15 cellular contexts compared by ENCODE assay signal in genomic region chr20:55057779-55058415, GRCh38.
DNase-seq lines count a peak whose midpoint lies in the region; FAIRE-seq and TF ChIP-seq lines count a peak whose summit lies in the region.
"Had no signal": no experiment of that assay in that cellular context is flagged by ENCODE, and none has a peak within 500 bp of the region (broad histone marks: within the 10 kb centered on the region; RNA-seq: fewer than 3 reads in every experiment).

No MANE protein-coding gene starts in this region.

- no peaks in the 10 kb centered on the region for H3K9me3 ChIP-seq in OCI-LY3 (ENCODE audit: insufficient read depth, low read length)
- no peaks in the 10 kb centered on the region for H3K9me3 ChIP-seq in neural progenitor cell (ENCODE audit: low read depth)
- no peaks in the 10 kb centered on the region for H3K9me3 ChIP-seq in tibial artery
- H3K9me3 ChIP-seq: thyroid gland had no signal

- H3K27me3 Mint-ChIP-seq in HFFc6 (ENCODE audit: insufficient read depth), result no peaks in the 10 kb centered on the region
- no peaks in the 10 kb centered on the region for H3K27me3 Mint-ChIP-seq in neural progenitor cell (ENCODE audit: insufficient read depth, low read depth)
- H3K27me3 Mint-ChIP-seq: activated CD4-positive, alpha-beta memory T cell treated with anti-CD3 and anti-CD28 coated beads, Interleukin-2, amount 10 ng/mL, durations not matched to agents 7 days and 5 days had no signal

- H3K4me1 Mint-ChIP-seq in HFFc6 (ENCODE audit: low read depth), result no peaks in the 10 kb centered on the region
- H3K4me1 Mint-ChIP-seq in neural progenitor cell, result no peaks in the 10 kb centered on the region
- H3K4me1 Mint-ChIP-seq: activated CD4-positive, alpha-beta memory T cell treated with anti-CD3 and anti-CD28 coated beads, Interleukin-2, amount 10 ng/mL, durations not matched to agents 7 days and 5 days; naive thymus-derived CD4-positive, alpha-beta T cell had no signal

- H4K20me1 ChIP-seq in OCI-LY3 (ENCODE audit: insufficient read depth, low read length) (no peaks in the 10 kb centered on the region), neural progenitor cell (ENCODE audit: low read depth) (no peaks in the 10 kb centered on the region)

- H3K4me3 ChIP-seq in OCI-LY3 (ENCODE audit: low read length) (0 out of 2 replicates have a peak overlapping the region, but pooled peaks have one; percentile 2), epithelial cell of proximal tubule (ENCODE audit: low read depth, low read length) (no peak overlapping the region), neural progenitor cell (no peak overlapping the region), tibial artery (no peak overlapping the region)
- H3K4me3 ChIP-seq: GM23248, thyroid gland had no signal

- H3K27ac ChIP-seq in OCI-LY3 (ENCODE audit: low read length) (peak overlapping the region; percentile 40), neural progenitor cell (no peak overlapping the region), tibial artery (no peak overlapping the region)
- H3K27ac ChIP-seq: GM23248, thyroid gland had no signal

- FAIRE-seq in frontal cortex (lab: Jason Lieb, UNC), result no peak

- peaks cover 66% of the 10 kb centered on the region for H3K9me3 Mint-ChIP-seq in HFFc6
- H3K9me3 Mint-ChIP-seq in neural progenitor cell, result no peaks in the 10 kb centered on the region

- no peaks in the 10 kb centered on the region for H3F3A ChIP-seq in neural progenitor cell (ENCODE audit: low read depth)

- DNase-seq in HFFc6 (no peak), epithelial cell of proximal tubule (ENCODE audit: low read depth) (no peak), neural progenitor cell (ENCODE audit: low spot score) (no peak), frontal cortex (ENCODE audit: low spot score in 2 of 2) (no peak), HuH-7 (ENCODE audit: low spot score) (no peak), tibial artery (no peak), nucleus accumbens (lab: John Stamatoyannopoulos, UW) (no peak)
- DNase-seq: activated CD4-positive, alpha-beta memory T cell treated with anti-CD3 and anti-CD28 coated beads, Interleukin-2, amount 10 ng/mL, durations not matched to agents 7 days and 5 days; activated effector memory CD4-positive, alpha-beta T cell treated with anti-CD3 and anti-CD28 coated beads, Interleukin-2, amount 50 U/mL, for 16 hours; GM23248; naive thymus-derived CD4-positive, alpha-beta T cell; NCI-H1930; NK-92 treated with Interleukin-12 subunit alpha and Interleukin-12 subunit beta, amount 100 ng/mL, for 24 hours; thyroid gland had no signal

- H3K9ac ChIP-seq in OCI-LY3 (ENCODE audit: low read length), result peak overlapping the region; percentile 38; the same call in 1 of the 2 replicates
- H3K9ac ChIP-seq in neural progenitor cell, result no peak overlapping the region
- H3K9ac ChIP-seq: GM23248 had no signal

- H3K4me2 ChIP-seq in OCI-LY3 (ENCODE audit: low read length) (peak overlapping the region; percentile 45), neural progenitor cell (no peak overlapping the region)

- intact Hi-C loops in tibial artery (cut with DNase I; ENCODE audit: low total_unique reads), result no loop called here

- H3K36me3 Mint-ChIP-seq in HFFc6 (ENCODE audit: low read depth) (no peaks in the 10 kb centered on the region), neural progenitor cell (no peaks in the 10 kb centered on the region)
- H3K36me3 Mint-ChIP-seq: naive thymus-derived CD4-positive, alpha-beta T cell had no signal

- H3K27ac Mint-ChIP-seq in HFFc6 (no peak overlapping the region), neural progenitor cell (no peak overlapping the region)
- H3K27ac Mint-ChIP-seq: activated CD4-positive, alpha-beta memory T cell treated with anti-CD3 and anti-CD28 coated beads, Interleukin-2, amount 10 ng/mL, durations not matched to agents 7 days and 5 days; naive thymus-derived CD4-positive, alpha-beta T cell had no signal

- H3K27me3 ChIP-seq in OCI-LY3 (ENCODE audit: low read depth, low read length) (no peaks in the 10 kb centered on the region), neural progenitor cell (no peaks in the 10 kb centered on the region), tibial artery (no peaks in the 10 kb centered on the region)
- H3K27me3 ChIP-seq: thyroid gland had no signal

- TF ChIP-seq CTCF in HFFc6 (IDR thresholded peaks at IDR 0.05) (0 out of 2 replicates have a peak, but pooled peaks have one; percentile 6), OCI-LY3 (IDR thresholded peaks at IDR 0.05; ENCODE audit: low read depth, low read length) (peak; percentile 96), epithelial cell of proximal tubule (conservative IDR thresholded peaks at IDR 0.05; ENCODE audit: low read depth, low read length) (peak; percentile 64), neural progenitor cell (IDR thresholded peaks at IDR 0.05) (peak; percentile 53), tibial artery (IDR thresholded peaks at IDR 0.05) (peak in 1 of 2 experiments; percentile 15)

- H3K4me1 ChIP-seq in OCI-LY3 (ENCODE audit: low read length) (peaks cover 22% of the 10 kb centered on the region), neural progenitor cell (no peaks in the 10 kb centered on the region), tibial artery (no peaks in the 10 kb centered on the region)
- H3K4me1 ChIP-seq: thyroid gland had no signal

- no peaks in the 10 kb centered on the region for H3K36me3 ChIP-seq in OCI-LY3 (replicated peaks; ENCODE audit: low read depth, low read length)
- H3K36me3 ChIP-seq in neural progenitor cell, result no peaks in the 10 kb centered on the region
- H3K36me3 ChIP-seq in tibial artery, result no peaks in the 10 kb centered on the region
- H3K36me3 ChIP-seq: thyroid gland had no signal

- H3K4me3 Mint-ChIP-seq in HFFc6 (no peak overlapping the region), neural progenitor cell (no peak overlapping the region)
- H3K4me3 Mint-ChIP-seq: activated CD4-positive, alpha-beta memory T cell treated with anti-CD3 and anti-CD28 coated beads, Interleukin-2, amount 10 ng/mL, durations not matched to agents 7 days and 5 days; naive thymus-derived CD4-positive, alpha-beta T cell had no signal

- H3K79me2 ChIP-seq in OCI-LY3 (ENCODE audit: low read length) (no peaks in the 10 kb centered on the region), neural progenitor cell (ENCODE audit: low read depth) (no peaks in the 10 kb centered on the region)

- H2AFZ ChIP-seq in OCI-LY3 (ENCODE audit: low read depth, low read length), result peak overlapping the region; percentile 90
- peak overlapping the region; percentile 64 for H2AFZ ChIP-seq in neural progenitor cell (replicated peaks)
- H2AFZ ChIP-seq: GM23248 had no signal
